In genomic region chr17:80260791-80261158, GRCh38 we compare ENCODE assay signal across 8 cellular contexts. TPM values are rescaled to one million over a fixed set of nuclear protein-coding genes. Genes with fewer than 3 reads are reported as not detected.
DNase-seq lines count a peak whose midpoint lies in the region; ATAC-seq and TF ChIP-seq lines count a peak whose summit lies in the region.

Gene RNF213 (plus strand): TSS chr17:80260852. CDS start chr17:80263682, 2,830 bp downstream.

- H3K9me3 Mint-ChIP-seq in activated CD4-positive, alpha-beta T cell treated with anti-CD3 and anti-CD28 coated beads, Interleukin-2, amount 10 ng/mL, durations not matched to agents 7 days and 5 days, result no peaks in the 10 kb centered on the region

- CTCF ChIA-PET in activated CD4-positive, alpha-beta T cell treated with anti-CD3 and anti-CD28 coated beads, Interleukin-2, amount 10 ng/mL, durations not matched to agents 7 days and 5 days (lab: Charles Lee), result interaction anchor here (0.5 to 0.6 kb wide), 2 partner anchors 94 to 405 kb away, joined by 3 read pairs; no protein-coding TSS in a partner anchor

- no peak for TF ChIP-seq CTCF in MM.1S (IDR thresholded peaks at IDR 0.05; ENCODE audit: low read length)
- TF ChIP-seq CTCF in lung (IDR thresholded peaks at IDR 0.05; ENCODE audit: control extremely low read depth, extremely low read depth), result no peak

- ATAC-seq in lung (ENCODE audit: insufficient read depth, low FRiP score), result peak; percentile 20

- peak within 1 kb of the TSS; percentile 79 for H3K9ac ChIP-seq in MM.1S (ENCODE audit: low read length)
- H3K9ac ChIP-seq in subcutaneous abdominal adipose tissue (ENCODE audit: low read length in 5 of 5), result peak within 1 kb of the TSS; percentile 19 to 87 (median 85)

- peaks cover 70% of the 10 kb centered on the region for H3K4me1 Mint-ChIP-seq in activated CD4-positive, alpha-beta T cell treated with anti-CD3 and anti-CD28 coated beads, Interleukin-2, amount 10 ng/mL, durations not matched to agents 7 days and 5 days

- DNase-seq in AML-193 (lab: John Stamatoyannopoulos, UW) (peak; percentile 16 to 30), MM.1S (peak; percentile 46), lung (ENCODE audit: low spot score) (peak; percentile 41), NCI-H187 (lab: John Stamatoyannopoulos, UW) (no peak)
- DNase-seq in activated CD4-positive, alpha-beta T cell treated with anti-CD3 and anti-CD28 coated beads, Interleukin-2, amount 10 ng/mL, durations not matched to agents 7 days and 5 days, result peak; percentile 65
- peak; percentile 45 for DNase-seq in effector CD8-positive, alpha-beta T cell (lab: John Stamatoyannopoulos, UW)

- peaks cover 28% of the 10 kb centered on the region for H3K36me3 Mint-ChIP-seq in activated CD4-positive, alpha-beta T cell treated with anti-CD3 and anti-CD28 coated beads, Interleukin-2, amount 10 ng/mL, durations not matched to agents 7 days and 5 days (ENCODE audit: low read depth)

- H3F3A ChIP-seq in MM.1S (ENCODE audit: insufficient read depth, low read length), result peaks cover 44% of the 10 kb centered on the region

- in situ Hi-C loops in GM18951 (cut with MboI; ENCODE audit: low sequenced_read_pairs, unreplicated experiment), result no loop called here

- H3K4me3 Mint-ChIP-seq in activated CD4-positive, alpha-beta T cell treated with anti-CD3 and anti-CD28 coated beads, Interleukin-2, amount 10 ng/mL, durations not matched to agents 7 days and 5 days, result peak within 1 kb of the TSS; percentile 94

- peak; percentile 75 for TF ChIP-seq POLR2A in GM18951 (IDR thresholded peaks at IDR 0.05; ENCODE audit: extremely low read depth, insufficient read depth, insufficient read length)

- H3K9me3 ChIP-seq in MM.1S (replicated peaks; ENCODE audit: insufficient read depth, low read length) (no peaks in the 10 kb centered on the region), lung (ENCODE audit: control insufficient read depth in 2 of 2, insufficient read depth in 1 of 2, low read length in 1 of 2) (no peaks in the 10 kb centered on the region), subcutaneous abdominal adipose tissue (ENCODE audit: control insufficient read depth in 5 of 5, low read length in 5 of 5) (no peaks in the 10 kb centered on the region)

- H3K27ac ChIP-seq in MM.1S (ENCODE audit: low read length) (peak within 1 kb of the TSS; percentile 70; the same call in 1 of the 2 replicates), lung (ENCODE audit: low read depth in 1 of 2, low read length in 1 of 2) (peak within 1 kb of the TSS; percentile 95 to 97), subcutaneous abdominal adipose tissue (ENCODE audit: low read depth, low read length) (peak within 1 kb of the TSS; percentile 91)

- H3K4me3 ChIP-seq in MM.1S (ENCODE audit: low read length) (peak within 1 kb of the TSS; percentile 80), lung (peak within 1 kb of the TSS; percentile 87), subcutaneous abdominal adipose tissue (ENCODE audit: low read depth in 1 of 5, low read length in 5 of 5) (peak within 1 kb of the TSS; percentile 74 to 93 (median 85))

- H3K27me3 ChIP-seq in MM.1S (replicated peaks; ENCODE audit: insufficient read depth, low read length) (no peaks in the 10 kb centered on the region), lung (ENCODE audit: control insufficient read depth, insufficient read depth) (no peaks in the 10 kb centered on the region), subcutaneous abdominal adipose tissue (ENCODE audit: control insufficient read depth in 5 of 5, insufficient read depth in 4 of 5, low read length in 5 of 5) (no peaks in the 10 kb centered on the region)

- 0 to 2% methylated on average over 13 to 52 of the region's 54 CpGs for WGBS in lung, 2 donors

- no peaks in the 10 kb centered on the region for H3K9me2 ChIP-seq in MM.1S (replicated peaks; ENCODE audit: insufficient read depth, low read length)

- H3K36me3 ChIP-seq in MM.1S (replicated peaks; ENCODE audit: insufficient read depth, low read length) (no peaks in the 10 kb centered on the region), lung (ENCODE audit: control insufficient read depth in 2 of 2, insufficient read depth in 2 of 2, low read length in 2 of 2) (no peaks in the 10 kb centered on the region), subcutaneous abdominal adipose tissue (ENCODE audit: control insufficient read depth in 5 of 5, insufficient read depth in 5 of 5, low read length in 5 of 5) (peaks cover 0 to 10% (median 5%) of the 10 kb centered on the region in 5 donors)

- H2AFZ ChIP-seq in MM.1S (ENCODE audit: low read length), result peak within 1 kb of the TSS; percentile 46; the same call in 1 of the 2 replicates

- no peaks in the 10 kb centered on the region for H4K20me1 ChIP-seq in MM.1S (ENCODE audit: insufficient read depth, low read length)

- no peaks in the 10 kb centered on the region for H3K27me3 Mint-ChIP-seq in activated CD4-positive, alpha-beta T cell treated with anti-CD3 and anti-CD28 coated beads, Interleukin-2, amount 10 ng/mL, durations not matched to agents 7 days and 5 days

- POLR2A ChIA-PET in activated CD4-positive, alpha-beta T cell treated with anti-CD3 and anti-CD28 coated beads, Interleukin-2, amount 10 ng/mL, durations not matched to agents 7 days and 5 days (lab: Charles Lee), result interaction anchor here (1.3 kb wide), 1 partner anchor 115 kb away, joined by 3 read pairs; no protein-coding TSS in a partner anchor

- H3K4me1 ChIP-seq in MM.1S (ENCODE audit: low read length) (peaks cover 20% of the 10 kb centered on the region), lung (ENCODE audit: control insufficient read depth in 2 of 2, insufficient read depth in 2 of 2, low read length in 2 of 2) (peaks cover 3 to 18% of the 10 kb centered on the region in 2 donors), subcutaneous abdominal adipose tissue (ENCODE audit: control insufficient read depth in 5 of 5, insufficient read depth in 5 of 5, low read length in 5 of 5) (peaks cover 6 to 53% (median 42%) of the 10 kb centered on the region in 5 donors)

- peak within 1 kb of the TSS; percentile 98 for H3K27ac Mint-ChIP-seq in activated CD4-positive, alpha-beta T cell treated with anti-CD3 and anti-CD28 coated beads, Interleukin-2, amount 10 ng/mL, durations not matched to agents 7 days and 5 days

- peak within 1 kb of the TSS; percentile 99 for H3K4me2 ChIP-seq in MM.1S (ENCODE audit: low read depth, low read length)

- peaks cover 23% of the 10 kb centered on the region for H3K79me2 ChIP-seq in MM.1S (ENCODE audit: low read length)

RNA-seq across cellular contexts. Expression of gene RNF213, which starts in this region (rescaled TPM):
- total RNA-seq in activated CD4-positive, alpha-beta T cell treated with anti-CD3 and anti-CD28 coated beads, Interleukin-2, amount 10 ng/mL, durations not matched to agents 7 days and 5 days, result 100 to 1,000 TPM; 579 to 602 TPM
- total RNA-seq in lung, result 100 to 1,000 TPM; 135 to 198 TPM
- 10 to 100 TPM; 67.0 to 76.7 TPM for polyA plus RNA-seq in lung

Comparison
In these comparisons a context has a peak if more than half of its experiments do, and no peak if none do; other contexts are left out.
1. DNase-seq: peak in AML-193 (2 of 2), MM.1S (single experiment), activated CD4-positive, alpha-beta T cell treated with anti-CD3 and anti-CD28 coated beads, Interleukin-2, amount 10 ng/mL, durations not matched to agents 7 days and 5 days (single experiment), effector CD8-positive, alpha-beta T cell (single experiment) and lung (single experiment); none in NCI-H187 (0 of 2).
2. Peak in every context shown above with its lines, with median percentiles within 50 percentile points of each other: H3K27ac ChIP-seq and H3K4me3 ChIP-seq.